In genomic region chr1:46210561-46210960, GRCh38 we compare ENCODE assay signal across 7 cellular contexts. TPM values are rescaled to one million over a fixed set of nuclear protein-coding genes. Genes with fewer than 3 reads are reported as not detected.
"Had no signal": no experiment of that assay in that cellular context is flagged by ENCODE, and none has a peak within 500 bp of the region (broad histone marks: within the 10 kb centered on the region; RNA-seq: fewer than 3 reads in every experiment).

No MANE protein-coding gene starts in this region.

- DNase-seq: GM23248, GOT3, H7, HFFc6 had no signal

RNA-seq across cellular contexts. Expression of gene P3R3URF, which starts 34.3 kb away (rescaled TPM):
- total RNA-seq: GM23248, H4, H7, HepG2, HFFc6, HT1080 had no signal

RNA-seq across cellular contexts. Expression of gene TSPAN1, which starts 35.7 kb away (rescaled TPM):
- total RNA-seq: GM23248, H7 had no signal
